Comparison of ENCODE assay signal across 30 cellular contexts in the genomic region with DNA sequence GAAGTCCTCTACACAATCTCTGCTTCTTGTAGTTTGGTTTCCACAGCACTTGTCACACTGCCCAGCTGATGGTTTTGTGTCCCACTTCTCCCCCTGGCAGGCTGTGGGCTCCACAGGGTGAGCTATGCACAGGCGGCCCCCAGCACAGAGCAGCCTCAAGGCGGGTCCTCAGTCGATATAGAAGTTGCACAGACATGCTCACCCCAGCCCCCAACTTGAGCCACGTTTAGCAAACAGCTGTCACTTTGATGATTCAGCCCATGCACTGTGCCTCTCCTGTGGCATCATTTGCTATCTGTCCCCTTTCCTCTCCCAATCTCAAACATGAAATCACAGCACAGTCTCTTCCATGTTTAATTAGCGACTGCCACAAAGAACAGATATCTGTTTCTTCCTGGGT.
"Had no signal": no experiment of that assay in that cellular context is flagged by ENCODE, and none has a peak within 500 bp of the region (broad histone marks: within the 10 kb centered on the region; RNA-seq: fewer than 3 reads in every experiment).

No MANE protein-coding gene starts in this region.

- H3K9me3 ChIP-seq: heart right ventricle, lower lobe of right lung, pancreas, prostate gland, sigmoid colon, thoracic aorta, uterus had no signal

- H3K36me3 Mint-ChIP-seq: activated CD4-positive, alpha-beta memory T cell treated with anti-CD3 and anti-CD28 coated beads for 36 hours; activated naive CD8-positive, alpha-beta T cell treated with anti-CD3 and anti-CD28 coated beads, Interleukin-2, amount 10 ng/mL, durations not matched to agents 7 days and 5 days; natural killer cell treated with Interleukin-12 subunit alpha and Interleukin-12 subunit beta and Interleukin-15 and Interleukin-18, amount 100 ng/mL, for 72 hours had no signal

- H3K4me3 ChIP-seq: breast epithelium, heart right ventricle, lower lobe of right lung, pancreas, prostate gland, sigmoid colon, thoracic aorta, uterus had no signal

- H3K36me3 ChIP-seq: breast epithelium, heart right ventricle, lower lobe of right lung, pancreas, prostate gland, uterus had no signal

- H3K27ac ChIP-seq: breast epithelium, foreskin keratinocyte, heart right ventricle, lower lobe of right lung, pancreas, prostate gland, sigmoid colon, thoracic aorta, uterus had no signal

- H3K4me3 Mint-ChIP-seq: activated CD4-positive, alpha-beta memory T cell treated with anti-CD3 and anti-CD28 coated beads for 36 hours; activated CD4-positive, alpha-beta T cell treated with anti-CD3 and anti-CD28 coated beads, Interleukin-2, amount 10 ng/mL, durations not matched to agents 24 days and 14 days; activated naive CD4-positive, alpha-beta T cell treated with anti-CD3 and anti-CD28 coated beads for 36 hours; activated naive CD8-positive, alpha-beta T cell treated with anti-CD3 and anti-CD28 coated beads, Interleukin-2, amount 10 ng/mL, durations not matched to agents 7 days and 5 days; activated T-helper 1 cell treated with anti-CD3 and anti-CD28 coated beads, Interleukin-12 subunit alpha, Interleukin-12 subunit beta, Interleukin-2, Interleukin-4 antibody, amounts not matched to agents 30 ng/mL and 10 ng/mL and 1 ng/mL, durations not matched to agents 14 hours and 24 hours and 36 hours; natural killer cell treated with Interleukin-12 subunit alpha and Interleukin-12 subunit beta and Interleukin-15 and Interleukin-18, amount 100 ng/mL, for 72 hours; stimulated activated naive CD8-positive, alpha-beta T cell treated with anti-CD3 and anti-CD28 coated beads, Interleukin-15, Interleukin-2, amounts not matched to agents 100 ng/mL and 50 ng/mL, for 24 hours; T-helper 17 cell had no signal

- ATAC-seq: esophagus mucosa, foreskin keratinocyte, heart right ventricle, left lobe of liver, lower lobe of right lung, pancreas, T-helper 17 cell had no signal

- FAIRE-seq: pancreas had no signal

- H3K4me1 Mint-ChIP-seq: activated CD4-positive, alpha-beta T cell treated with anti-CD3 and anti-CD28 coated beads, Interleukin-2, amount 10 ng/mL, durations not matched to agents 24 days and 14 days; activated naive CD8-positive, alpha-beta T cell treated with anti-CD3 and anti-CD28 coated beads, Interleukin-2, amount 10 ng/mL, durations not matched to agents 7 days and 5 days; T-helper 17 cell had no signal

- H3K27me3 Mint-ChIP-seq: activated CD4-positive, alpha-beta memory T cell treated with anti-CD3 and anti-CD28 coated beads for 36 hours; activated CD4-positive, alpha-beta T cell treated with anti-CD3 and anti-CD28 coated beads, Interleukin-2, amount 10 ng/mL, durations not matched to agents 24 days and 14 days; activated naive CD8-positive, alpha-beta T cell treated with anti-CD3 and anti-CD28 coated beads, Interleukin-2, amount 10 ng/mL, durations not matched to agents 7 days and 5 days; stimulated activated naive CD8-positive, alpha-beta T cell treated with anti-CD3 and anti-CD28 coated beads, Interleukin-15, Interleukin-2, amounts not matched to agents 100 ng/mL and 50 ng/mL, for 24 hours; T-helper 17 cell had no signal

- DNase-seq: activated CD4-positive, alpha-beta memory T cell treated with anti-CD3 and anti-CD28 coated beads for 36 hours; activated CD4-positive, alpha-beta T cell treated with anti-CD3 and anti-CD28 coated beads, Interleukin-2, amount 10 ng/mL, durations not matched to agents 24 days and 14 days; activated CD4-positive, CD25-positive, alpha-beta regulatory T cell treated with anti-CD3 and anti-CD28 coated beads, Interleukin-2, amount 50 U/mL, for 72 hours; activated CD8-positive, alpha-beta memory T cell treated with anti-CD3 and anti-CD28 coated beads, Interleukin-2, amount 50 U/mL, for 4 hours; activated effector memory CD4-positive, alpha-beta T cell treated with anti-CD3 and anti-CD28 coated beads, Interleukin-2, amount 50 U/mL, for 16 hours; activated naive CD4-positive, alpha-beta T cell treated with anti-CD3 and anti-CD28 coated beads for 36 hours; activated naive CD8-positive, alpha-beta T cell treated with anti-CD3 and anti-CD28 coated beads, Interleukin-2, amount 10 ng/mL, durations not matched to agents 7 days and 5 days; activated T-cell treated with anti-CD3 and anti-CD28 coated beads, Interleukin-2, amount 50 U/mL, for 1 hour; amniotic stem cell; central memory CD4-positive, alpha-beta T cell; foreskin keratinocyte; heart right ventricle; lower lobe of right lung; mesenchymal stem cell; nucleus accumbens; pancreas; sigmoid colon; stimulated activated CD4-positive, alpha-beta T cell treated with anti-CD3 and anti-CD28 coated beads, Interleukin-2, amount 100 ng/mL, for 48 hours; T-helper 17 cell; T1000; trophoblast cell; uterus had no signal

- H3K27me3 ChIP-seq: breast epithelium, foreskin keratinocyte, heart right ventricle, pancreas, sigmoid colon, uterus had no signal

- H3K27ac Mint-ChIP-seq: activated CD4-positive, alpha-beta memory T cell treated with anti-CD3 and anti-CD28 coated beads for 36 hours; activated CD4-positive, alpha-beta T cell treated with anti-CD3 and anti-CD28 coated beads, Interleukin-2, amount 10 ng/mL, durations not matched to agents 24 days and 14 days; activated naive CD4-positive, alpha-beta T cell treated with anti-CD3 and anti-CD28 coated beads for 36 hours; activated naive CD8-positive, alpha-beta T cell treated with anti-CD3 and anti-CD28 coated beads, Interleukin-2, amount 10 ng/mL, durations not matched to agents 7 days and 5 days; activated T-helper 1 cell treated with anti-CD3 and anti-CD28 coated beads, Interleukin-12 subunit alpha, Interleukin-12 subunit beta, Interleukin-2, Interleukin-4 antibody, amounts not matched to agents 30 ng/mL and 10 ng/mL and 1 ng/mL, durations not matched to agents 14 hours and 24 hours and 36 hours; natural killer cell treated with Interleukin-12 subunit alpha and Interleukin-12 subunit beta and Interleukin-15 and Interleukin-18, amount 100 ng/mL, for 72 hours; stimulated activated naive CD8-positive, alpha-beta T cell treated with anti-CD3 and anti-CD28 coated beads, Interleukin-15, Interleukin-2, amounts not matched to agents 100 ng/mL and 50 ng/mL, for 24 hours; T-helper 17 cell had no signal

- H3K4me1 ChIP-seq: breast epithelium, heart right ventricle, lower lobe of right lung, pancreas, prostate gland, sigmoid colon, uterus had no signal

- H3K9me3 Mint-ChIP-seq: activated CD4-positive, alpha-beta memory T cell treated with anti-CD3 and anti-CD28 coated beads for 36 hours; activated CD4-positive, alpha-beta T cell treated with anti-CD3 and anti-CD28 coated beads, Interleukin-2, amount 10 ng/mL, durations not matched to agents 24 days and 14 days; activated naive CD4-positive, alpha-beta T cell treated with anti-CD3 and anti-CD28 coated beads for 36 hours; activated naive CD8-positive, alpha-beta T cell treated with anti-CD3 and anti-CD28 coated beads, Interleukin-2, amount 10 ng/mL, durations not matched to agents 7 days and 5 days; activated T-helper 1 cell treated with anti-CD3 and anti-CD28 coated beads, Interleukin-12 subunit alpha, Interleukin-12 subunit beta, Interleukin-2, Interleukin-4 antibody, amounts not matched to agents 30 ng/mL and 10 ng/mL and 1 ng/mL, durations not matched to agents 14 hours and 24 hours and 36 hours; natural killer cell treated with Interleukin-12 subunit alpha and Interleukin-12 subunit beta and Interleukin-15 and Interleukin-18, amount 100 ng/mL, for 72 hours had no signal
